In genomic region chr14:30553311-30553989, GRCh38 we compare ENCODE assay signal across 17 cellular contexts. TPM values are rescaled to one million over a fixed set of nuclear protein-coding genes. Genes with fewer than 3 reads are reported as not detected.
A peak's percentile ranks its signal among the peaks of the same experiment; 100 is the strongest.
DNase-seq lines count a peak whose midpoint lies in the region; ATAC-seq, FAIRE-seq and TF ChIP-seq lines count a peak whose summit lies in the region.
"Had no signal": no experiment of that assay in that cellular context is flagged by ENCODE, and none has a peak within 500 bp of the region (broad histone marks: within the 10 kb centered on the region; RNA-seq: fewer than 3 reads in every experiment).

No MANE protein-coding gene starts in this region.

- H3K4me3 ChIP-seq in AG10803 (ENCODE audit: low read length), result no peak overlapping the region
- H3K4me3 ChIP-seq: colonic mucosa, gastrocnemius medialis, GM12878, neural progenitor cell had no signal

- peak; percentile 76 for FAIRE-seq in H54 (lab: Jason Lieb, UNC)
- FAIRE-seq: GM12878 had no signal

- ATAC-seq in activated T-helper 17 cell treated with anti-CD3 and anti-CD28 coated beads, Interleukin-2, amount 50 U/mL, for 72 hours (replicated peaks), result peak; percentile 87
- ATAC-seq in Right ventricle myocardium superior (ENCODE audit: poor library complexity), result no peak
- ATAC-seq: gastrocnemius medialis; GM12878; Right ventricle myocardium inferior; stimulated activated naive B cell treated with anti-CD40 and anti-IgM and Interleukin-4, amounts not matched to agents 10 μg/mL and 1 μg/mL and 100 μg/mL, for 72 hours had no signal

- no peak for TF ChIP-seq CTCF in AG10803 (conservative IDR thresholded peaks at IDR 0.05; ENCODE audit: low read length)

- intact Hi-C loops in Right ventricle myocardium superior (cut with DNase I), result no loop called here

- H3K27me3 Mint-ChIP-seq in activated T-helper 17 cell treated with anti-CD3 and anti-CD28 coated beads, Interleukin-2, amount 50 U/mL, for 72 hours, result peaks cover 17% of the 10 kb centered on the region

- TF ChIP-seq POLR2A in H54 (IDR thresholded peaks at IDR 0.05; ENCODE audit: low read depth, low read length), result no peak

- DNase-seq in AG10803 (ENCODE audit: low read depth), result peak; percentile 72
- peak; percentile 26 for DNase-seq in H54 (ENCODE audit: insufficient read length, low spot score)
- peak; percentile 53 for DNase-seq in kidney glomerular epithelial cell (lab: John Stamatoyannopoulos, UW)
- DNase-seq in pons (ENCODE audit: low spot score), result no peak
- DNase-seq in RPMI8226, result no peak
- no peak for DNase-seq in cerebellar cortex (ENCODE audit: low spot score)
- no peak for DNase-seq in Right ventricle myocardium superior
- DNase-seq: activated effector memory CD4-positive, alpha-beta T cell treated with anti-CD3 and anti-CD28 coated beads, Interleukin-2, amount 50 U/mL, for 16 hours; colonic mucosa; gastrocnemius medialis; NCI-H446; stimulated activated naive B cell treated with anti-CD40 and anti-IgM and Interleukin-4, amounts not matched to agents 10 μg/mL and 1 μg/mL and 100 μg/mL, for 72 hours; WERI-Rb-1 had no signal

- no peaks in the 10 kb centered on the region for H3K36me3 Mint-ChIP-seq in activated T-helper 17 cell treated with anti-CD3 and anti-CD28 coated beads, Interleukin-2, amount 50 U/mL, for 72 hours (ENCODE audit: low read depth)
- H3K36me3 Mint-ChIP-seq: neural progenitor cell; stimulated activated naive B cell treated with anti-CD40 and anti-IgM and Interleukin-4, amounts not matched to agents 10 μg/mL and 1 μg/mL and 100 μg/mL, for 72 hours had no signal

- no peak overlapping the region for H3K27ac Mint-ChIP-seq in activated T-helper 17 cell treated with anti-CD3 and anti-CD28 coated beads, Interleukin-2, amount 50 U/mL, for 72 hours
- H3K27ac Mint-ChIP-seq: neural progenitor cell; stimulated activated naive B cell treated with anti-CD40 and anti-IgM and Interleukin-4, amounts not matched to agents 10 μg/mL and 1 μg/mL and 100 μg/mL, for 72 hours had no signal

- no peak overlapping the region for H3K4me3 Mint-ChIP-seq in activated T-helper 17 cell treated with anti-CD3 and anti-CD28 coated beads, Interleukin-2, amount 50 U/mL, for 72 hours
- H3K4me3 Mint-ChIP-seq: neural progenitor cell; stimulated activated naive B cell treated with anti-CD40 and anti-IgM and Interleukin-4, amounts not matched to agents 10 μg/mL and 1 μg/mL and 100 μg/mL, for 72 hours had no signal

- no peaks in the 10 kb centered on the region for H3K9me3 Mint-ChIP-seq in activated T-helper 17 cell treated with anti-CD3 and anti-CD28 coated beads, Interleukin-2, amount 50 U/mL, for 72 hours
- H3K9me3 Mint-ChIP-seq: neural progenitor cell; stimulated activated naive B cell treated with anti-CD40 and anti-IgM and Interleukin-4, amounts not matched to agents 10 μg/mL and 1 μg/mL and 100 μg/mL, for 72 hours had no signal

- H3K4me1 Mint-ChIP-seq in activated T-helper 17 cell treated with anti-CD3 and anti-CD28 coated beads, Interleukin-2, amount 50 U/mL, for 72 hours, result peaks cover 4% of the 10 kb centered on the region

RNA-seq across cellular contexts. Expression of gene G2E3, which starts 5.5 kb away (rescaled TPM):
- 10 to 100 TPM; 30.0 to 40.5 TPM for total RNA-seq in activated T-helper 17 cell treated with anti-CD3 and anti-CD28 coated beads, Interleukin-2, amount 50 U/mL, for 72 hours
- 5.2 TPM for total RNA-seq in Right ventricle myocardium superior

Comparison
In these comparisons a context has a peak if more than half of its experiments do, and no peak if none do; other contexts are left out.
1. DNase-seq: peak in AG10803 (single experiment), H54 (single experiment) and kidney glomerular epithelial cell (single experiment); none in pons (single experiment), RPMI8226 (single experiment), cerebellar cortex (single experiment) and Right ventricle myocardium superior (single experiment).